8 cellular contexts compared by ENCODE assay signal in genomic region chr2:155310589-155310988, GRCh38.
A peak's percentile ranks its signal among the peaks of the same experiment; 100 is the strongest.
DNase-seq lines count a peak whose midpoint lies in the region; ATAC-seq and TF ChIP-seq lines count a peak whose summit lies in the region.

No MANE protein-coding gene starts in this region.

- H3K9me3 ChIP-seq in SU-DHL-6 (ENCODE audit: insufficient read depth, low read length) (no peaks in the 10 kb centered on the region), thyroid gland (no peaks in the 10 kb centered on the region)

- H3K4me3 ChIP-seq in SU-DHL-6 (ENCODE audit: insufficient read depth, low read length, poor library complexity, severe bottlenecking) (no peak overlapping the region), H7 (ENCODE audit: insufficient read depth, low read depth, low read length) (no peak overlapping the region), thyroid gland (replicated peaks in 1 of 3) (no peak overlapping the region)

- WGBS in thyroid gland, 2 donors, result 15 to 17% methylated on average over 3 of the region's 3 CpGs

- H4K20me1 ChIP-seq in SU-DHL-6 (ENCODE audit: low read depth, low read length), result no peaks in the 10 kb centered on the region

- TF ChIP-seq POLR2A in thyroid gland (IDR thresholded peaks at IDR 0.05), result no peak

- DNase-seq in AML-193 (lab: John Stamatoyannopoulos, UW) (peak; percentile 42), LoVo (ENCODE audit: low spot score) (peak; percentile 29), iPS-NIHi7 (ENCODE audit: extremely low spot score) (peak; percentile 19), H7 (no peak), NCI-H187 (lab: John Stamatoyannopoulos, UW) (no peak), thyroid gland (no peak)

- H3K4me2 ChIP-seq in SU-DHL-6 (ENCODE audit: low read depth, low read length, poor library complexity, severe bottlenecking), result peak overlapping the region; percentile 30

- no peak overlapping the region for H3K9ac ChIP-seq in SU-DHL-6 (ENCODE audit: low read length)

- H3K27ac ChIP-seq in SU-DHL-6 (ENCODE audit: low read depth, low read length) (no peak overlapping the region), thyroid gland (no peak overlapping the region)

- H3K36me3 ChIP-seq in SU-DHL-6 (ENCODE audit: low read length) (no peaks in the 10 kb centered on the region), H7 (replicated peaks; ENCODE audit: control insufficient read depth, insufficient read depth, low read length) (no peaks in the 10 kb centered on the region), thyroid gland (no peaks in the 10 kb centered on the region)

- H3K27me3 ChIP-seq in SU-DHL-6 (ENCODE audit: low read length) (no peaks in the 10 kb centered on the region), H7 (ENCODE audit: control insufficient read depth, insufficient read depth, low read length) (no peaks in the 10 kb centered on the region), thyroid gland (no peaks in the 10 kb centered on the region)

- ATAC-seq in GM19351 (IDR thresholded peaks at IDR 0.05; ENCODE audit: unreplicated experiment), result peak; percentile 57

- no peaks in the 10 kb centered on the region for H3K79me2 ChIP-seq in SU-DHL-6 (ENCODE audit: insufficient read depth, low read length)

- no peaks in the 10 kb centered on the region for H3F3A ChIP-seq in SU-DHL-6 (ENCODE audit: insufficient read depth)

- H3K4me1 ChIP-seq in thyroid gland, result no peaks in the 10 kb centered on the region

- TF ChIP-seq CTCF in SU-DHL-6 (IDR thresholded peaks at IDR 0.05; ENCODE audit: insufficient read depth, low read length, poor library complexity, severe bottlenecking), result peak; percentile 56
- TF ChIP-seq CTCF in thyroid gland (IDR thresholded peaks at IDR 0.05), result peak in 3 of 6 experiments; percentile 42 to 44 (median 43)

- peak overlapping the region; percentile 61 for H2AFZ ChIP-seq in SU-DHL-6 (ENCODE audit: low read depth, low read length, severe bottlenecking)

- no peaks in the 10 kb centered on the region for H3K9me2 ChIP-seq in SU-DHL-6 (replicated peaks; ENCODE audit: insufficient read depth, low read length)

- intact Hi-C loops in thyroid gland (cut with DNase I), result no loop called here

Comparison
In these comparisons a context has a peak if more than half of its experiments do, and no peak if none do; other contexts are left out.
1. DNase-seq: peak in AML-193 (2 of 2), LoVo (single experiment) and iPS-NIHi7 (single experiment); none in H7 (single experiment), NCI-H187 (0 of 2) and thyroid gland (0 of 2).